19 cellular contexts compared by ENCODE assay signal in the genomic region with DNA sequence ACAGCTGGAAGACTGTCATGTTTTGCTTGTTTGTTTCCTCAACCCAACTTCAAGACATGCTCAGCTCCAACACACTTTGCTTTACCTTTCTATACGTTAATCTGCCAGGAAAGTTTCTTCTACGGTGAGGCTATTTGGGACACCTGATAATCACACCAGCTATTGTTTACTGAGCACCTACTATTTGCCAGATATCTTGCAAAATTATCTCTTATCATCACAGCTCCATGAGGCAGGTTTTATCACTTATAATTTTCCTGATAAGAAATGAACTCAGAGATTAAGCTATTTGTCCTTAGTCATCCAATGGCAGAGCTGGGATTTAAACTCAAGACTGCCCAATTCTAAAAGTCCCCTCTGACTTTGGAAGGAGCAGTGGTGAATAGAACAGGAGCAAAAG.
DNase-seq lines count a peak whose midpoint lies in the region; ATAC-seq and TF ChIP-seq lines count a peak whose summit lies in the region.
"Had no signal": no experiment of that assay in that cellular context is flagged by ENCODE, and none has a peak within 500 bp of the region (broad histone marks: within the 10 kb centered on the region; RNA-seq: fewer than 3 reads in every experiment).

No MANE protein-coding gene starts in this region.

- WGBS in heart right ventricle, 2 donors: 81 to 84% methylated on average over 2 of the region's 2 CpGs
- 86% methylated on average over 2 of the region's 2 CpGs for WGBS in mesenchymal stem cell
- 35 to 82% methylated on average over 2 of the region's 2 CpGs for WGBS in sigmoid colon, 2 donors

- no peak overlapping the region for H3K4me2 ChIP-seq in mesenchymal stem cell (ENCODE audit: low read length, poor library complexity, severe bottlenecking)
- H3K4me2 ChIP-seq: BLaER1 had no signal

- H2AFZ ChIP-seq in mesenchymal stem cell (ENCODE audit: low read depth, low read length): no peak overlapping the region

- peak in 1 of 8 donors; percentile 1 for ATAC-seq in heart right ventricle
- ATAC-seq: GM12878 had no signal

- H3K4me3 ChIP-seq in heart right ventricle: no peak overlapping the region
- no peak overlapping the region for H3K4me3 ChIP-seq in Caco-2 (ENCODE audit: low read depth, low read length)
- H3K4me3 ChIP-seq in HEK293 (ENCODE audit: low read depth, low read length): no peak overlapping the region
- no peak overlapping the region for H3K4me3 ChIP-seq in mesenchymal stem cell (ENCODE audit: insufficient read depth in 1 of 2, low read depth in 1 of 2, low read length in 2 of 2)
- H3K4me3 ChIP-seq in sigmoid colon: no peak overlapping the region
- H3K4me3 ChIP-seq: BLaER1, GM12878 had no signal

- intact Hi-C loops in heart right ventricle (cut with DNase I) (loop anchor here in 4 of 10 donors (5.0 to 10.0 kb wide), 3 partner anchors 115 to 135 kb away; partner anchors contain the start of gene CREB5 (in 3 of the 4)), cardiac septum (cut with DNase I) (loop anchor here (5.0 kb wide), 2 partner anchors 43 to 122 kb away; no protein-coding TSS in a partner anchor), Caco-2 (cut with micrococcal nuclease; ENCODE audit: unreplicated experiment) (loop anchor here (1.0 to 10.0 kb wide), 2 partner anchors 35 to 55 kb away; no protein-coding TSS in a partner anchor), sigmoid colon (cut with DNase I) (loop anchor here (5.0 kb wide), 1 partner anchor 323 kb away; no protein-coding TSS in a partner anchor)

- no peak overlapping the region for H4K8ac ChIP-seq in mesenchymal stem cell (ENCODE audit: low read length)

- no peaks in the 10 kb centered on the region for H3K36me3 Mint-ChIP-seq in Caco-2 (ENCODE audit: insufficient read depth, unreplicated experiment)
- H3K36me3 Mint-ChIP-seq: CD14-positive monocyte; CD4-positive, alpha-beta memory T cell had no signal

- H3K27ac Mint-ChIP-seq in Caco-2 (ENCODE audit: unreplicated experiment): no peak overlapping the region
- H3K27ac Mint-ChIP-seq: CD14-positive monocyte; CD4-positive, alpha-beta memory T cell; HFFc6 had no signal

- peaks cover 22% of the 10 kb centered on the region for H3K4me1 Mint-ChIP-seq in Caco-2 (ENCODE audit: low read depth, unreplicated experiment)
- H3K4me1 Mint-ChIP-seq: CD14-positive monocyte; CD4-positive, alpha-beta memory T cell had no signal

- H3K27me3 Mint-ChIP-seq in Caco-2 (ENCODE audit: insufficient read depth, unreplicated experiment): no peaks in the 10 kb centered on the region
- H3K27me3 Mint-ChIP-seq: CD4-positive, alpha-beta memory T cell had no signal

- peak overlapping the region in 7 of 10 donors; percentile 14 to 65 (median 35) for H3K27ac ChIP-seq in heart right ventricle
- H3K27ac ChIP-seq in HEK293 (ENCODE audit: extremely low read depth, low read depth, low read length): no peak overlapping the region; the same call in 1 of the 2 replicates
- no peak overlapping the region for H3K27ac ChIP-seq in mesenchymal stem cell (ENCODE audit: low read length, poor library complexity, severe bottlenecking)
- peak overlapping the region in 1 of 4 donors; percentile 21 for H3K27ac ChIP-seq in sigmoid colon
- H3K27ac ChIP-seq: BLaER1, HL-60 had no signal

- H3K36me3 ChIP-seq in heart right ventricle (no peaks in the 10 kb centered on the region), Caco-2 (ENCODE audit: control insufficient read depth, insufficient read depth, low read length) (no peaks in the 10 kb centered on the region), HEK293 (ENCODE audit: control insufficient read depth in 2 of 2, insufficient read depth in 1 of 2, low read length in 2 of 2) (no peaks in the 10 kb centered on the region), mesenchymal stem cell (ENCODE audit: control insufficient read depth in 1 of 2, insufficient read depth in 2 of 2, low read depth in 1 of 2, low read length in 2 of 2) (peaks cover 0 to 4% of the 10 kb centered on the region in 2 experiments), sigmoid colon (no peaks in the 10 kb centered on the region)
- H3K36me3 ChIP-seq: BLaER1 had no signal

- H3K79me1 ChIP-seq in mesenchymal stem cell (replicated peaks; ENCODE audit: low read length, poor library complexity, severe bottlenecking): no peaks in the 10 kb centered on the region

- POLR2A ChIA-PET in Caco-2 (lab: Charles Lee) (no interaction called here), HEK293 (lab: Yijun Ruan, JAX) (no interaction called here)

- peaks cover 4 to 52% (median 35%) of the 10 kb centered on the region in 9 donors for H3K4me1 ChIP-seq in heart right ventricle
- peaks cover 19% of the 10 kb centered on the region for H3K4me1 ChIP-seq in Caco-2
- H3K4me1 ChIP-seq in HEK293 (ENCODE audit: control insufficient read depth, insufficient read depth, low read length): peaks cover 17% of the 10 kb centered on the region
- H3K4me1 ChIP-seq in mesenchymal stem cell (ENCODE audit: control insufficient read depth, insufficient read depth, low read depth, low read length): peaks cover 3% of the 10 kb centered on the region
- peaks cover 0 to 6% (median 2%) of the 10 kb centered on the region in 4 donors for H3K4me1 ChIP-seq in sigmoid colon

- H4K91ac ChIP-seq in mesenchymal stem cell (ENCODE audit: low read length): no peak overlapping the region

- TF ChIP-seq POLR2A in sigmoid colon (IDR thresholded peaks at IDR 0.05): no peak

- no peak overlapping the region for H2AK5ac ChIP-seq in mesenchymal stem cell (ENCODE audit: low read length, severe bottlenecking)

- H3K14ac ChIP-seq in mesenchymal stem cell (ENCODE audit: low read length in 2 of 2): no peak overlapping the region

- H2BK15ac ChIP-seq in mesenchymal stem cell (ENCODE audit: low read depth, poor library complexity, severe bottlenecking): no peak overlapping the region

- TF ChIP-seq CTCF in heart right ventricle (IDR thresholded peaks at IDR 0.05) (no peak), Caco-2 (IDR thresholded peaks at IDR 0.05; ENCODE audit: insufficient read depth in 1 of 2, low read depth in 1 of 2, low read length in 1 of 2, severe bottlenecking in 1 of 2, unreplicated experiment in 1 of 2) (no peak), HEK293 (tag by site-specific recombination; IDR thresholded peaks at IDR 0.05) (no peak), sigmoid colon (IDR thresholded peaks at IDR 0.05) (no peak)

- H2BK12ac ChIP-seq in mesenchymal stem cell (ENCODE audit: low read length in 2 of 2): no peak overlapping the region

- no peaks in the 10 kb centered on the region for H3K9me3 Mint-ChIP-seq in Caco-2 (ENCODE audit: unreplicated experiment)

- peak overlapping the region; percentile 27 for H3K4me3 Mint-ChIP-seq in Caco-2 (ENCODE audit: unreplicated experiment)
- H3K4me3 Mint-ChIP-seq: CD14-positive monocyte; CD4-positive, alpha-beta memory T cell; HFFc6 had no signal

- no peak for TF ChIP-seq EP300 in sigmoid colon (IDR thresholded peaks at IDR 0.05)

- H3K27me3 ChIP-seq in heart right ventricle: no peaks in the 10 kb centered on the region
- no peaks in the 10 kb centered on the region for H3K27me3 ChIP-seq in Caco-2 (replicated peaks; ENCODE audit: control insufficient read depth, insufficient read depth, low read length)
- H3K27me3 ChIP-seq in mesenchymal stem cell (ENCODE audit: control insufficient read depth in 1 of 2, insufficient read depth in 1 of 2, low read length in 2 of 2): no peaks in the 10 kb centered on the region
- H3K27me3 ChIP-seq in sigmoid colon: no peaks in the 10 kb centered on the region
- H3K27me3 ChIP-seq: BLaER1 had no signal

- H2BK5ac ChIP-seq in mesenchymal stem cell (ENCODE audit: low read depth, low read length, poor library complexity, severe bottlenecking): no peak overlapping the region

- no TSS peak for BruUV-seq in Caco-2 (replicated peaks; lab: Mats Ljungman, UMichigan)

- H2BK120ac ChIP-seq in mesenchymal stem cell (ENCODE audit: low read depth, low read length): no peak overlapping the region

- peak overlapping the region; percentile 60 for H3K9ac ChIP-seq in mesenchymal stem cell (ENCODE audit: low read length)
- H3K9ac ChIP-seq: BLaER1 had no signal

- no peak overlapping the region for H3K23ac ChIP-seq in mesenchymal stem cell (ENCODE audit: low read length in 2 of 2)

- CTCF ChIA-PET in Caco-2 (lab: Charles Lee) (interaction anchor here (0.5 to 1.1 kb wide), 4 partner anchors 94 to 231 kb away, joined by 3 read pairs; no protein-coding TSS in a partner anchor), HEK293 (lab: Yijun Ruan, JAX) (interaction anchor here (0.5 kb wide), 1 partner anchor 22 kb away, joined by 3 read pairs; no protein-coding TSS in a partner anchor)

- no peak for DNase-seq in heart right ventricle
- no peak for DNase-seq in cardiac septum (ENCODE audit: low spot score)
- peak in 1 of 2 experiments; percentile 33 for DNase-seq in Caco-2
- no peak for DNase-seq in mesenchymal stem cell
- no peak for DNase-seq in sigmoid colon
- DNase-seq in stimulated activated CD4-positive, alpha-beta T cell treated with anti-CD3 and anti-CD28 coated beads, Interleukin-1b, Interleukin-23, amount 100 ng/mL, for 48 hours: no peak
- DNase-seq in NCI-H1048 (lab: John Stamatoyannopoulos, UW): no peak
- DNase-seq: 8988T; Calu3; CD4-positive, alpha-beta memory T cell; DMS79 treated with DMSO at 0.1 percent for 48 hours; GF-D8; HCEC 1CT; HFFc6 had no signal

- H3K9me3 ChIP-seq in heart right ventricle (peaks cover 0 to 7% (median 0%) of the 10 kb centered on the region in 11 donors), Caco-2 (no peaks in the 10 kb centered on the region), HEK293 (ENCODE audit: control insufficient read depth, insufficient read depth, low read depth, low read length) (no peaks in the 10 kb centered on the region), mesenchymal stem cell (ENCODE audit: control insufficient read depth, low read length) (no peaks in the 10 kb centered on the region), sigmoid colon (no peaks in the 10 kb centered on the region)

- no peak overlapping the region for H3K18ac ChIP-seq in mesenchymal stem cell (ENCODE audit: low read depth in 1 of 2, low read length in 2 of 2)

- no peak overlapping the region for H3K4ac ChIP-seq in mesenchymal stem cell (ENCODE audit: low read depth in 1 of 2, low read length in 2 of 2)

TF ChIP-seq in HEK293, 187 proteins besides CTCF, POLR2A, EP300 and RAD21:
- TF ChIP-seq ZNF785 (tag by site-specific recombination; IDR thresholded peaks at IDR 0.05) (no peak), KLF8 (tag by site-specific recombination; IDR thresholded peaks at IDR 0.05) (no peak), ZNF664 (tag by site-specific recombination; IDR thresholded peaks at IDR 0.05) (peak; percentile 80), ZSCAN16 (tag by site-specific recombination; IDR thresholded peaks at IDR 0.05) (no peak)

Comparison
In these comparisons a context has a peak if more than half of its experiments do, and no peak if none do; other contexts are left out.
1. H3K27ac ChIP-seq: peak in heart right ventricle (7 of 10); none in HEK293 (single experiment) and mesenchymal stem cell (single experiment).